Comparison of ENCODE assay signal across 8 cellular contexts in genomic region chr16:8675183-8676159, GRCh38. TPM values are rescaled to one million over a fixed set of nuclear protein-coding genes. Genes with fewer than 3 reads are reported as not detected.
DNase-seq lines count a peak whose midpoint lies in the region; ATAC-seq and TF ChIP-seq lines count a peak whose summit lies in the region.

No MANE protein-coding gene starts in this region.

- H3K9ac ChIP-seq in NT2/D1 (ENCODE audit: insufficient read length, low read depth) = no peak overlapping the region

- peaks cover 17% of the 10 kb centered on the region for H3K4me1 Mint-ChIP-seq in activated naive CD4-positive, alpha-beta T cell treated with anti-CD3 and anti-CD28 coated beads for 36 hours (ENCODE audit: low read depth)
- H3K4me1 Mint-ChIP-seq in memory B cell = peaks cover 22% of the 10 kb centered on the region
- peaks cover 24% of the 10 kb centered on the region for H3K4me1 Mint-ChIP-seq in stimulated activated effector memory CD8-positive, alpha-beta T cell treated with anti-CD3 and anti-CD28 coated beads, Interleukin-12 subunit alpha, Interleukin-12 subunit beta, amount 100 ng/mL, for 72 hours

- H3K27me3 ChIP-seq in AG04450 (ENCODE audit: control insufficient read depth, insufficient read depth, low read length) (peaks cover 2% of the 10 kb centered on the region), NT2/D1 (ENCODE audit: insufficient read depth, insufficient read length) (peaks cover 40% of the 10 kb centered on the region)

- H3K27ac ChIP-seq in AG04450 (ENCODE audit: low read depth, low read length) = no peak overlapping the region

- TF ChIP-seq CTCF in AG04450 (IDR thresholded peaks at IDR 0.05; ENCODE audit: low read depth, low read length) = no peak

- H3K36me3 Mint-ChIP-seq in activated naive CD4-positive, alpha-beta T cell treated with anti-CD3 and anti-CD28 coated beads for 36 hours (ENCODE audit: low read depth) = peaks cover 1% of the 10 kb centered on the region
- H3K36me3 Mint-ChIP-seq in memory B cell = peaks cover 12% of the 10 kb centered on the region
- H3K36me3 Mint-ChIP-seq in stimulated activated effector memory CD8-positive, alpha-beta T cell treated with anti-CD3 and anti-CD28 coated beads, Interleukin-12 subunit alpha, Interleukin-12 subunit beta, amount 100 ng/mL, for 72 hours = peaks cover 6% of the 10 kb centered on the region

- peak overlapping the region; percentile 57 for H3K27ac Mint-ChIP-seq in activated naive CD4-positive, alpha-beta T cell treated with anti-CD3 and anti-CD28 coated beads for 36 hours
- peak overlapping the region; percentile 78 for H3K27ac Mint-ChIP-seq in memory B cell
- H3K27ac Mint-ChIP-seq in stimulated activated effector memory CD8-positive, alpha-beta T cell treated with anti-CD3 and anti-CD28 coated beads, Interleukin-12 subunit alpha, Interleukin-12 subunit beta, amount 100 ng/mL, for 72 hours = peak overlapping the region; percentile 77

- H3K4me3 ChIP-seq in AG04450 (ENCODE audit: low read depth, low read length) (peak overlapping the region; percentile 79; the same call in 1 of the 2 replicates), NT2/D1 (ENCODE audit: insufficient read length, low read depth) (peak overlapping the region; percentile 75)

- peak overlapping the region; percentile 79 for H3K4me3 Mint-ChIP-seq in activated naive CD4-positive, alpha-beta T cell treated with anti-CD3 and anti-CD28 coated beads for 36 hours
- peak overlapping the region; percentile 91 for H3K4me3 Mint-ChIP-seq in memory B cell
- peak overlapping the region; percentile 89 for H3K4me3 Mint-ChIP-seq in stimulated activated effector memory CD8-positive, alpha-beta T cell treated with anti-CD3 and anti-CD28 coated beads, Interleukin-12 subunit alpha, Interleukin-12 subunit beta, amount 100 ng/mL, for 72 hours

- ATAC-seq in memory B cell (ENCODE audit: low read depth) (no peak), HG02973 (IDR thresholded peaks at IDR 0.05; ENCODE audit: unreplicated experiment) (no peak)
- peak; percentile 49 for ATAC-seq in stimulated activated effector memory CD8-positive, alpha-beta T cell treated with anti-CD3 and anti-CD28 coated beads, Interleukin-12 subunit alpha, Interleukin-12 subunit beta, amount 100 ng/mL, for 72 hours

- peaks cover 4% of the 10 kb centered on the region for H3K4me1 ChIP-seq in NT2/D1 (ENCODE audit: insufficient read depth, insufficient read length)

- DNase-seq in AG04450 (ENCODE audit: low read depth, low spot score) = no peak
- DNase-seq in NT2/D1 (ENCODE audit: low read depth, low spot score) = no peak
- peak; percentile 76 for DNase-seq in activated naive CD4-positive, alpha-beta T cell treated with anti-CD3 and anti-CD28 coated beads for 36 hours
- no peak for DNase-seq in memory B cell (ENCODE audit: low spot score in 2 of 2)
- no peak for DNase-seq in stimulated activated effector memory CD8-positive, alpha-beta T cell treated with anti-CD3 and anti-CD28 coated beads, Interleukin-12 subunit alpha, Interleukin-12 subunit beta, amount 100 ng/mL, for 72 hours (ENCODE audit: low spot score in 2 of 2)
- no peak for DNase-seq in epidermal melanocyte (ENCODE audit: insufficient read length, low spot score)
- no peak for DNase-seq in AG08396 (ENCODE audit: low spot score)

- H3K27me3 Mint-ChIP-seq in activated naive CD4-positive, alpha-beta T cell treated with anti-CD3 and anti-CD28 coated beads for 36 hours (ENCODE audit: low read depth) = no peaks in the 10 kb centered on the region
- peaks cover 5% of the 10 kb centered on the region for H3K27me3 Mint-ChIP-seq in memory B cell

- intact Hi-C loops in activated naive CD4-positive, alpha-beta T cell treated with anti-CD3 and anti-CD28 coated beads for 36 hours (cut with micrococcal nuclease) = loop anchor here (1.0 to 2.0 kb wide), 4 partner anchors 55 to 451 kb away; partner anchors contain the start of genes CARHSP1, METTL22, PMM2 and TMEM186

- CTCF ChIA-PET in AG04450 (lab: Charles Lee) = interaction anchor here (0.6 to 1.0 kb wide), 2 partner anchors 204 to 358 kb away, joined by 3 read pairs; no protein-coding TSS in a partner anchor
- CTCF ChIA-PET in activated naive CD4-positive, alpha-beta T cell treated with anti-CD3 and anti-CD28 coated beads for 36 hours (lab: Charles Lee) = interaction anchor here (2.4 kb wide), 1 partner anchor 205 kb away, joined by 10 read pairs; no protein-coding TSS in a partner anchor

- H3K9me3 Mint-ChIP-seq in activated naive CD4-positive, alpha-beta T cell treated with anti-CD3 and anti-CD28 coated beads for 36 hours = peaks cover 6% of the 10 kb centered on the region
- H3K9me3 Mint-ChIP-seq in memory B cell = peaks cover 5% of the 10 kb centered on the region
- H3K9me3 Mint-ChIP-seq in stimulated activated effector memory CD8-positive, alpha-beta T cell treated with anti-CD3 and anti-CD28 coated beads, Interleukin-12 subunit alpha, Interleukin-12 subunit beta, amount 100 ng/mL, for 72 hours = no peaks in the 10 kb centered on the region

- no peaks in the 10 kb centered on the region for H3K36me3 ChIP-seq in NT2/D1 (ENCODE audit: insufficient read depth, insufficient read length, low read length)

- H3K9me3 ChIP-seq in AG04450 (ENCODE audit: control insufficient read depth, insufficient read depth, low read length) (peaks cover 7% of the 10 kb centered on the region; the same call in 1 of the 2 replicates), NT2/D1 (ENCODE audit: insufficient read depth, low read length) (peaks cover 7% of the 10 kb centered on the region; the same call in 1 of the 2 replicates)

- POLR2A ChIA-PET in AG04450 (lab: Yijun Ruan, JAX) = no interaction called here

RNA-seq across cellular contexts. Expression of gene ABAT, which starts 1.1 kb away (rescaled TPM):
- 6.6 and 7.2 TPM in 2 replicates for polyA plus RNA-seq in AG04450 (2011; rRNA removed)
- polyA minus RNA-seq in AG04450 (2011; rRNA and poly(A)+ RNA removed) = 3.4 and 4.6 TPM in 2 replicates
- total RNA-seq in activated naive CD4-positive, alpha-beta T cell treated with anti-CD3 and anti-CD28 coated beads for 36 hours = 1 to 10 TPM; 2.7 to 3.1 TPM

RNA-seq across cellular contexts. Expression of gene METTL22, which starts 54.0 kb away (rescaled TPM):
- 39.7 and 46.3 TPM in 2 replicates for polyA plus RNA-seq in AG04450 (2011; rRNA removed)
- 58.6 and 103 TPM in 2 replicates for polyA minus RNA-seq in AG04450 (2011; rRNA and poly(A)+ RNA removed)
- 10 to 100 TPM; 43.2 to 48.4 TPM for total RNA-seq in activated naive CD4-positive, alpha-beta T cell treated with anti-CD3 and anti-CD28 coated beads for 36 hours
